Comparison of ENCODE assay signal across 1 cellular context in genomic region chr1:59146651-59147358, GRCh38.
A peak's percentile ranks its signal among the peaks of the same experiment; 100 is the strongest.
TF ChIP-seq lines count a peak whose summit lies in the region.

No MANE protein-coding gene starts in this region.

TF ChIP-seq in HepG2, 621 proteins besides CTCF, POLR2A, EP300 and RAD21 (continued from another document):
- no peak for TF ChIP-seq BCL3 (CRISPR knock-in tag; IDR thresholded peaks at IDR 0.05)
- TF ChIP-seq MXD4 (CRISPR knock-in tag; IDR thresholded peaks at IDR 0.05), result 0 out of 2 replicates have a peak, but pooled peaks have one; percentile 28
- TF ChIP-seq ZNF713 (CRISPR knock-in tag; IDR thresholded peaks at IDR 0.05), result no peak
- no peak for TF ChIP-seq HHEX (CRISPR knock-in tag; IDR thresholded peaks at IDR 0.05)
- TF ChIP-seq ASH2L (IDR thresholded peaks at IDR 0.05; ENCODE audit: insufficient read length, low read depth, low read length), result peak; percentile 21
- TF ChIP-seq SOX6 (IDR thresholded peaks at IDR 0.05), result no peak
- no peak for TF ChIP-seq SOX6 (CRISPR knock-in tag; IDR thresholded peaks at IDR 0.05)
- TF ChIP-seq ZNF782 (CRISPR knock-in tag; IDR thresholded peaks at IDR 0.05; ENCODE audit: borderline replicate concordance), result no peak
- TF ChIP-seq ZSCAN25 (CRISPR knock-in tag; IDR thresholded peaks at IDR 0.05), result peak; percentile 43
- TF ChIP-seq SMAD1 (CRISPR knock-in tag; IDR thresholded peaks at IDR 0.05; ENCODE audit: borderline replicate concordance, low read depth), result peak; percentile 62; the same call in 1 of the 2 replicates
- TF ChIP-seq, protein P1, sequence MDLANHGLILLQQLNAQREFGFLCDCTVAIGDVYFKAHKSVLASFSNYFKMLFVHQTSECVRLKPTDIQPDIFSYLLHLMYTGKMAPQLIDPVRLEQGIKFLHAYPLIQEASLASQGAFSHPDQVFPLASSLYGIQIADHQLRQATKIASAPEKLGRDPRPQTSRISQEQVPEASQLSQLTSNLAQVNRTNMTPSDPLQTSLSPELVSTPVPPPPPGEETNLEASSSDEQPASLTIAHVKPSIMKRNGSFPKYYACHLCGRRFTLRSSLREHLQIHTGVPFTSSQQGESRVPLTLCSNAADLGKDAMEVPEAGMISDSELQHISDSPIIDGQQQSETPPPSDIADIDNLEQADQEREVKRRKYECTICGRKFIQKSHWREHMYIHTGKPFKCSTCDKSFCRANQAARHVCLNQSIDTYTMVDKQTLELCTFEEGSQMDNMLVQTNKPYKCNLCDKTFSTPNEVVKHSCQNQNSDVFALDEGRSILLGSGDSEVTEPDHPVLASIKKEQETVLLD (CRISPR knock-in tag; IDR thresholded peaks at IDR 0.05; ENCODE audit: low read depth), result no peak
- TF ChIP-seq REST (IDR thresholded peaks at IDR 0.05; ENCODE audit: borderline replicate concordance in 1 of 2, low read depth in 1 of 2, low read length in 2 of 2), result no peak
- peak; percentile 71; the same call in 1 of the 2 replicates for TF ChIP-seq HES4 (CRISPR knock-in tag; IDR thresholded peaks at IDR 0.05; ENCODE audit: borderline replicate concordance)
- no peak for TF ChIP-seq SMARCE1 (IDR thresholded peaks at IDR 0.05; ENCODE audit: borderline replicate concordance)
- TF ChIP-seq HNRNPL (IDR thresholded peaks at IDR 0.05; ENCODE audit: low read depth, low read length), result no peak
- TF ChIP-seq TGIF2 (CRISPR knock-in tag; IDR thresholded peaks at IDR 0.05), result no peak
